In genomic region chrX:66914082-66914481, GRCh38 we compare ENCODE assay signal across 13 cellular contexts.
A peak's percentile ranks its signal among the peaks of the same experiment; 100 is the strongest.
DNase-seq lines count a peak whose midpoint lies in the region; ATAC-seq and TF ChIP-seq lines count a peak whose summit lies in the region.
"Had no signal": no experiment of that assay in that cellular context is flagged by ENCODE, and none has a peak within 500 bp of the region (broad histone marks: within the 10 kb centered on the region; RNA-seq: fewer than 3 reads in every experiment).

No MANE protein-coding gene starts in this region.

- H3K9me3 ChIP-seq in breast epithelium = no peaks in the 10 kb centered on the region
- H3K9me3 ChIP-seq: heart right ventricle had no signal

- H3K27ac Mint-ChIP-seq in MCF 10A (ENCODE audit: low read depth, unreplicated experiment) = no peak overlapping the region

- in situ Hi-C loops in SK-MEL-5 (cut with HindIII; ENCODE audit: low pct_unique_long_range_greater_than_20kb, low sequenced_read_pairs) = no loop called here

- no peaks in the 10 kb centered on the region for H3K27me3 Mint-ChIP-seq in MCF 10A (ENCODE audit: insufficient read depth, unreplicated experiment)

- no peaks in the 10 kb centered on the region for H3K4me1 Mint-ChIP-seq in MCF 10A (ENCODE audit: insufficient read depth, unreplicated experiment)

- no peaks in the 10 kb centered on the region for H3K36me3 ChIP-seq in breast epithelium
- H3K36me3 ChIP-seq: heart right ventricle had no signal

- no peak overlapping the region for H3K4me3 Mint-ChIP-seq in MCF 10A (ENCODE audit: unreplicated experiment)

- no peak for TF ChIP-seq CTCF in MCF 10A (IDR thresholded peaks at IDR 0.05; ENCODE audit: unreplicated experiment)
- TF ChIP-seq CTCF in breast epithelium (IDR thresholded peaks at IDR 0.05) = no peak

- H3K36me3 Mint-ChIP-seq in MCF 10A (ENCODE audit: insufficient read depth, unreplicated experiment) = no peaks in the 10 kb centered on the region

- DNase-seq in MCF 10A (ENCODE audit: unreplicated experiment) (peak; percentile 12), breast epithelium (ENCODE audit: low spot score in 2 of 2) (no peak), SK-MEL-5 (ENCODE audit: low read depth, low spot score) (peak; percentile 24), left colon (peak in 1 of 2 donors; percentile 5), AG08395 (ENCODE audit: low spot score) (no peak), hepatic stellate cell (ENCODE audit: low spot score) (no peak)
- DNase-seq: activated CD8-positive, alpha-beta memory T cell treated with anti-CD3 and anti-CD28 coated beads, Interleukin-2, amount 50 U/mL, for 4 hours; effector memory CD4-positive, alpha-beta T cell; heart right ventricle; NCI-H1092 treated with DMSO at 0.1 percent for 48 hours; substantia nigra had no signal

- intact Hi-C loops in MCF 10A (cut with micrococcal nuclease) (no loop called here), breast epithelium (cut with DNase I; ENCODE audit: low total_unique reads) (no loop called here), left colon (cut with DNase I, micrococcal nuclease) (no loop called here)

- H3K27me3 ChIP-seq in breast epithelium = peaks cover 0 to 26% of the 10 kb centered on the region in 2 donors

- H3K27ac ChIP-seq in breast epithelium = no peak overlapping the region
- H3K27ac ChIP-seq: heart right ventricle had no signal

- BruUV-seq in MCF 10A (replicated peaks; lab: Mats Ljungman, UMichigan) = no TSS peak

- POLR2A ChIA-PET in MCF 10A (lab: Yijun Ruan, JAX) = interaction anchor here (0.6 kb wide), 1 partner anchor 237 kb away, joined by 3 read pairs; no protein-coding TSS in a partner anchor

- TF ChIP-seq POLR2A in breast epithelium (IDR thresholded peaks at IDR 0.05) (no peak), GM18505 (IDR thresholded peaks at IDR 0.05; ENCODE audit: borderline replicate concordance, extremely low read depth, insufficient read depth, insufficient read length) (no peak)

- CTCF ChIA-PET in MCF 10A (lab: Yijun Ruan, JAX) = no interaction called here

- ATAC-seq in left colon (peak; percentile 77), HG02642 (IDR thresholded peaks at IDR 0.05; ENCODE audit: poor library complexity, unreplicated experiment) (no peak), GM18505 (IDR thresholded peaks at IDR 0.05; ENCODE audit: unreplicated experiment) (no peak)
- ATAC-seq: heart right ventricle had no signal

- H3K9me3 Mint-ChIP-seq in MCF 10A (ENCODE audit: unreplicated experiment) = peaks cover 65% of the 10 kb centered on the region

- no peaks in the 10 kb centered on the region for H3K4me1 ChIP-seq in breast epithelium
- H3K4me1 ChIP-seq: heart right ventricle had no signal

- no peak overlapping the region for H3K4me3 ChIP-seq in breast epithelium
- H3K4me3 ChIP-seq: heart right ventricle had no signal

Comparison
In these comparisons a context has a peak if more than half of its experiments do, and no peak if none do; other contexts are left out.
1. DNase-seq: peak in MCF 10A (single experiment) and SK-MEL-5 (single experiment); none in breast epithelium (0 of 2), AG08395 (single experiment) and hepatic stellate cell (single experiment).